ENCODE assay signal across 18 cellular contexts in genomic region chr18:950026-950631, GRCh38. TPM values are rescaled to one million over a fixed set of nuclear protein-coding genes. Genes with fewer than 3 reads are reported as not detected.
DNase-seq lines count a peak whose midpoint lies in the region; ATAC-seq, FAIRE-seq and TF ChIP-seq lines count a peak whose summit lies in the region.
"Had no signal": no experiment of that assay in that cellular context is flagged by ENCODE, and none has a peak within 500 bp of the region (broad histone marks: within the 10 kb centered on the region; RNA-seq: fewer than 3 reads in every experiment).

No MANE protein-coding gene starts in this region.

- peak; percentile 66 for FAIRE-seq in urothelium cell line (lab: Jason Lieb, UNC)
- FAIRE-seq: A549 had no signal

- H3K4me1 ChIP-seq in HCT116 (ENCODE audit: control insufficient read depth in 1 of 2, insufficient read depth in 2 of 2, low read length in 2 of 2) (peaks cover 0 to 7% of the 10 kb centered on the region in 2 experiments; a peak in 1 of 4 replicates), left lung (no peaks in the 10 kb centered on the region)
- H3K4me1 ChIP-seq: A549, BE2C had no signal

- RAD21 ChIA-PET in HCT116 (lab: Charles Lee; ENCODE audit: low non-redundant PET in 1 of 2, low total read pairs in 2 of 2, uncharacterized antibody in 2 of 2, unreplicated experiment in 2 of 2) = no interaction called here

- CTCF ChIA-PET in HCT116 (lab: Charles Lee) (no interaction called here), GM10248 (lab: Yijun Ruan, JAX) (interaction anchor here (2.3 kb wide), 1 partner anchor 11 kb away, joined by 10 read pairs; no protein-coding TSS in a partner anchor)
- CTCF ChIA-PET in activated CD4-positive, alpha-beta memory T cell treated with anti-CD3 and anti-CD28 coated beads, Interleukin-2, amount 10 ng/mL, durations not matched to agents 7 days and 5 days (lab: Charles Lee) = no interaction called here

- TF ChIP-seq POLR2A in HCT116 (IDR thresholded peaks at IDR 0.05; ENCODE audit: borderline replicate concordance, extremely low read depth, insufficient read depth, insufficient read length) = no peak

- TF ChIP-seq CTCF in HCT116 (IDR thresholded peaks at IDR 0.05 in 2 of 3, conservative IDR thresholded peaks at IDR 0.05 in 1 of 3; ENCODE audit: borderline replicate concordance in 1 of 3, insufficient read depth in 1 of 3, low read depth in 2 of 3, low read length in 2 of 3) (no peak), left lung (IDR thresholded peaks at IDR 0.05) (no peak), GM10248 (IDR thresholded peaks at IDR 0.05; ENCODE audit: control extremely low read depth, extremely low read depth, low read depth, missing control alignments) (no peak)

- H3K4me2 ChIP-seq in HCT116 (ENCODE audit: low read length) = no peak overlapping the region
- H3K4me2 ChIP-seq: A549 had no signal

- no peak overlapping the region for H3K4me3 Mint-ChIP-seq in stimulated activated effector memory CD8-positive, alpha-beta T cell treated with anti-CD3 and anti-CD28 coated beads, Interleukin-12 subunit alpha, Interleukin-12 subunit beta, amount 100 ng/mL, for 72 hours
- H3K4me3 Mint-ChIP-seq in activated CD4-positive, alpha-beta memory T cell treated with anti-CD3 and anti-CD28 coated beads, Interleukin-2, amount 10 ng/mL, durations not matched to agents 7 days and 5 days = no peak overlapping the region
- H3K4me3 Mint-ChIP-seq: CD8-positive, alpha-beta memory T cell; H9 had no signal

- H3K27me3 Mint-ChIP-seq in activated CD4-positive, alpha-beta memory T cell treated with anti-CD3 and anti-CD28 coated beads, Interleukin-2, amount 10 ng/mL, durations not matched to agents 7 days and 5 days = no peaks in the 10 kb centered on the region

- H3K36me3 Mint-ChIP-seq in stimulated activated effector memory CD8-positive, alpha-beta T cell treated with anti-CD3 and anti-CD28 coated beads, Interleukin-12 subunit alpha, Interleukin-12 subunit beta, amount 100 ng/mL, for 72 hours = no peaks in the 10 kb centered on the region
- H3K36me3 Mint-ChIP-seq in activated CD4-positive, alpha-beta memory T cell treated with anti-CD3 and anti-CD28 coated beads, Interleukin-2, amount 10 ng/mL, durations not matched to agents 7 days and 5 days (ENCODE audit: low read depth) = no peaks in the 10 kb centered on the region
- H3K36me3 Mint-ChIP-seq: CD8-positive, alpha-beta memory T cell had no signal

- no peaks in the 10 kb centered on the region for H4K20me1 ChIP-seq in HCT116 (ENCODE audit: insufficient read depth)

- no peak overlapping the region for H3K9ac ChIP-seq in HCT116 (ENCODE audit: low read length)

- H3K4me3 ChIP-seq in HCT116 (replicated peaks in 1 of 2; ENCODE audit: low read depth in 1 of 2, low read length in 2 of 2) = no peak overlapping the region
- H3K4me3 ChIP-seq in left lung = no peak overlapping the region
- H3K4me3 ChIP-seq: A549 had no signal

- H3K9me2 ChIP-seq in HCT116 (ENCODE audit: insufficient read depth) = no peaks in the 10 kb centered on the region

- no peak for TF ChIP-seq RAD21 in HCT116 (IDR thresholded peaks at IDR 0.05; ENCODE audit: low read depth)

- H3K36me3 ChIP-seq in HCT116 (ENCODE audit: control insufficient read depth in 1 of 2, insufficient read depth in 2 of 2, low read length in 2 of 2) (no peaks in the 10 kb centered on the region), left lung (no peaks in the 10 kb centered on the region)
- H3K36me3 ChIP-seq: BE2C had no signal

- no peak overlapping the region for H2AFZ ChIP-seq in HCT116 (ENCODE audit: low read depth, low read length, poor library complexity, severe bottlenecking)

- no peaks in the 10 kb centered on the region; the same call in 1 of the 2 replicates for H3K27me3 ChIP-seq in HCT116 (ENCODE audit: insufficient read depth, low read length)
- no peaks in the 10 kb centered on the region for H3K27me3 ChIP-seq in left lung
- H3K27me3 ChIP-seq: BE2C had no signal

- no peaks in the 10 kb centered on the region for H3K4me1 Mint-ChIP-seq in stimulated activated effector memory CD8-positive, alpha-beta T cell treated with anti-CD3 and anti-CD28 coated beads, Interleukin-12 subunit alpha, Interleukin-12 subunit beta, amount 100 ng/mL, for 72 hours
- no peaks in the 10 kb centered on the region for H3K4me1 Mint-ChIP-seq in activated CD4-positive, alpha-beta memory T cell treated with anti-CD3 and anti-CD28 coated beads, Interleukin-2, amount 10 ng/mL, durations not matched to agents 7 days and 5 days
- H3K4me1 Mint-ChIP-seq: CD8-positive, alpha-beta memory T cell had no signal

- no peak for DNase-seq in HCT116 (ENCODE audit: low read depth, low spot score)
- DNase-seq in left lung = no peak
- DNase-seq in stimulated activated effector memory CD8-positive, alpha-beta T cell treated with anti-CD3 and anti-CD28 coated beads, Interleukin-12 subunit alpha, Interleukin-12 subunit beta, amount 100 ng/mL, for 72 hours (ENCODE audit: low spot score in 2 of 2) = no peak
- DNase-seq in urothelium cell line (ENCODE audit: low spot score) = no peak
- DNase-seq in activated CD4-positive, alpha-beta memory T cell treated with anti-CD3 and anti-CD28 coated beads, Interleukin-2, amount 10 ng/mL, durations not matched to agents 7 days and 5 days = no peak
- no peak for DNase-seq in GM10248 (ENCODE audit: extremely low spot score)
- DNase-seq: BE2C; CD8-positive, alpha-beta memory T cell; DMS53; GF-D8; GOT3; H9; KBM-7 had no signal

- no TSS peak for BruUV-seq in HCT116 (replicated peaks; lab: Mats Ljungman, UMichigan)

- POLR2A ChIA-PET in HCT116 (lab: Charles Lee) (no interaction called here), GM10248 (lab: Yijun Ruan, JAX) (no interaction called here)
- POLR2A ChIA-PET in activated CD4-positive, alpha-beta memory T cell treated with anti-CD3 and anti-CD28 coated beads, Interleukin-2, amount 10 ng/mL, durations not matched to agents 7 days and 5 days (lab: Charles Lee) = no interaction called here

- intact Hi-C loops in HCT116 (cut with micrococcal nuclease) = no loop called here
- intact Hi-C loops in left lung (cut with DNase I) = no loop called here

- H3K9me3 ChIP-seq in HCT116 (ENCODE audit: control insufficient read depth in 1 of 2, insufficient read depth in 1 of 2, low read depth in 1 of 2, low read length in 2 of 2) (no peaks in the 10 kb centered on the region), left lung (no peaks in the 10 kb centered on the region)
- H3K9me3 ChIP-seq: A549, BE2C had no signal

- H3K27ac Mint-ChIP-seq in stimulated activated effector memory CD8-positive, alpha-beta T cell treated with anti-CD3 and anti-CD28 coated beads, Interleukin-12 subunit alpha, Interleukin-12 subunit beta, amount 100 ng/mL, for 72 hours = no peak overlapping the region
- H3K27ac Mint-ChIP-seq in activated CD4-positive, alpha-beta memory T cell treated with anti-CD3 and anti-CD28 coated beads, Interleukin-2, amount 10 ng/mL, durations not matched to agents 7 days and 5 days = no peak overlapping the region
- H3K27ac Mint-ChIP-seq: CD8-positive, alpha-beta memory T cell; H9 had no signal

- 0 out of 2 replicates have a peak, but pooled peaks have one; percentile 40 for ATAC-seq in HCT116
- peak; percentile 13 for ATAC-seq in left lung
- peak; percentile 46 for ATAC-seq in stimulated activated effector memory CD8-positive, alpha-beta T cell treated with anti-CD3 and anti-CD28 coated beads, Interleukin-12 subunit alpha, Interleukin-12 subunit beta, amount 100 ng/mL, for 72 hours
- no peak for ATAC-seq in HG03108 (IDR thresholded peaks at IDR 0.05; ENCODE audit: unreplicated experiment)
- ATAC-seq in GM21576 (IDR thresholded peaks at IDR 0.05; ENCODE audit: unreplicated experiment) = no peak
- ATAC-seq: A549 had no signal

- H3K79me2 ChIP-seq in HCT116 (ENCODE audit: insufficient read depth, low read length) = no peaks in the 10 kb centered on the region

- H3K27ac ChIP-seq in HCT116 (ENCODE audit: low read depth, low read length) = no peak overlapping the region
- H3K27ac ChIP-seq in left lung = no peak overlapping the region
- H3K27ac ChIP-seq: A549, HL-60 had no signal

- H3K9me3 Mint-ChIP-seq in stimulated activated effector memory CD8-positive, alpha-beta T cell treated with anti-CD3 and anti-CD28 coated beads, Interleukin-12 subunit alpha, Interleukin-12 subunit beta, amount 100 ng/mL, for 72 hours = no peaks in the 10 kb centered on the region
- H3K9me3 Mint-ChIP-seq in activated CD4-positive, alpha-beta memory T cell treated with anti-CD3 and anti-CD28 coated beads, Interleukin-2, amount 10 ng/mL, durations not matched to agents 7 days and 5 days = peaks cover 2% of the 10 kb centered on the region
- H3K9me3 Mint-ChIP-seq: H9 had no signal

TF ChIP-seq in HCT116, 20 proteins besides CTCF, POLR2A, EP300 and RAD21:
- TF ChIP-seq EZH2phosphoT487 (IDR thresholded peaks at IDR 0.05; ENCODE audit: borderline replicate concordance) = no peak

RNA-seq across cellular contexts. Expression of gene ADCYAP1, which starts 45.5 kb away (rescaled TPM):
- total RNA-seq in HCT116 (2021; ENCODE audit: unreplicated experiment) = not detected
- not detected in 2 replicates for polyA plus RNA-seq in HCT116 (2012)
- total RNA-seq in left lung = under 1 TPM in 1 of 2 donors, not detected in 1; 0.08 TPM
- total RNA-seq in activated CD4-positive, alpha-beta memory T cell treated with anti-CD3 and anti-CD28 coated beads, Interleukin-2, amount 10 ng/mL, durations not matched to agents 7 days and 5 days = not detected
- total RNA-seq: CD8-positive, alpha-beta memory T cell; H9 had no signal
- polyA plus RNA-seq: A549; AG04450; CD8-positive, alpha-beta memory T cell had no signal

Comparison
In these comparisons a context has a peak if more than half of its experiments do, and no peak if none do; other contexts are left out.
1. ATAC-seq: peak in HCT116 (single experiment), left lung (single experiment) and stimulated activated effector memory CD8-positive, alpha-beta T cell treated with anti-CD3 and anti-CD28 coated beads, Interleukin-12 subunit alpha, Interleukin-12 subunit beta, amount 100 ng/mL, for 72 hours (single experiment); none in HG03108 (single experiment) and GM21576 (single experiment).